In genomic region chr4:142572076-142572475, GRCh38 we compare ENCODE assay signal across 20 cellular contexts.
"Had no signal": no experiment of that assay in that cellular context is flagged by ENCODE, and none has a peak within 500 bp of the region (broad histone marks: within the 10 kb centered on the region; RNA-seq: fewer than 3 reads in every experiment).

No MANE protein-coding gene starts in this region.

- H3K36me3 Mint-ChIP-seq: immature natural killer cell; naive B cell; stimulated activated memory B cell treated with anti-CD40 and anti-IgM and Interleukin-4, amounts not matched to agents 10 μg/mL and 1 μg/mL and 100 μg/mL, for 72 hours had no signal

- H3K4me1 Mint-ChIP-seq: naive B cell; stimulated activated memory B cell treated with anti-CD40 and anti-IgM and Interleukin-4, amounts not matched to agents 10 μg/mL and 1 μg/mL and 100 μg/mL, for 72 hours had no signal

- H3K9me3 Mint-ChIP-seq: activated naive CD8-positive, alpha-beta T cell treated with anti-CD3 and anti-CD28 coated beads for 36 hours; central memory CD8-positive, alpha-beta T cell; effector memory CD8-positive, alpha-beta T cell; neural crest cell had no signal

- DNase-seq: activated CD4-positive, CD25-positive, alpha-beta regulatory T cell treated with anti-CD3 and anti-CD28 coated beads, Interleukin-2, amount 50 U/mL, for 72 hours; activated effector memory CD4-positive, alpha-beta T cell treated with anti-CD3 and anti-CD28 coated beads, Interleukin-2, amount 50 U/mL, for 16 hours; activated naive CD8-positive, alpha-beta T cell treated with anti-CD3 and anti-CD28 coated beads for 36 hours; amniotic stem cell; dorsolateral prefrontal cortex; effector memory CD8-positive, alpha-beta T cell; foreskin melanocyte; immature natural killer cell; lower lobe of right lung; naive B cell; occipital lobe; right lobe of liver; stimulated activated CD4-positive, alpha-beta T cell treated with anti-CD3 and anti-CD28 coated beads, Interleukin-1b, Interleukin-23, amount 100 ng/mL, for 48 hours; stomach; SW 1271 had no signal

- H3K4me3 Mint-ChIP-seq: activated naive CD8-positive, alpha-beta T cell treated with anti-CD3 and anti-CD28 coated beads for 36 hours; central memory CD8-positive, alpha-beta T cell; effector memory CD8-positive, alpha-beta T cell; immature natural killer cell; naive B cell; neural crest cell; stimulated activated memory B cell treated with anti-CD40 and anti-IgM and Interleukin-4, amounts not matched to agents 10 μg/mL and 1 μg/mL and 100 μg/mL, for 72 hours had no signal

- H3K27me3 Mint-ChIP-seq: activated naive CD8-positive, alpha-beta T cell treated with anti-CD3 and anti-CD28 coated beads for 36 hours; central memory CD8-positive, alpha-beta T cell; effector memory CD8-positive, alpha-beta T cell; naive B cell; stimulated activated memory B cell treated with anti-CD40 and anti-IgM and Interleukin-4, amounts not matched to agents 10 μg/mL and 1 μg/mL and 100 μg/mL, for 72 hours had no signal

- H3K27ac Mint-ChIP-seq: activated naive CD8-positive, alpha-beta T cell treated with anti-CD3 and anti-CD28 coated beads for 36 hours; effector memory CD8-positive, alpha-beta T cell; immature natural killer cell; naive B cell; stimulated activated memory B cell treated with anti-CD40 and anti-IgM and Interleukin-4, amounts not matched to agents 10 μg/mL and 1 μg/mL and 100 μg/mL, for 72 hours had no signal

- ATAC-seq: effector memory CD8-positive, alpha-beta T cell; esophagus mucosa; left lobe of liver; lower lobe of right lung; right lobe of liver; stimulated activated memory B cell treated with anti-CD40 and anti-IgM and Interleukin-4, amounts not matched to agents 10 μg/mL and 1 μg/mL and 100 μg/mL, for 72 hours had no signal
